19 cellular contexts compared by ENCODE assay signal in the genomic region with DNA sequence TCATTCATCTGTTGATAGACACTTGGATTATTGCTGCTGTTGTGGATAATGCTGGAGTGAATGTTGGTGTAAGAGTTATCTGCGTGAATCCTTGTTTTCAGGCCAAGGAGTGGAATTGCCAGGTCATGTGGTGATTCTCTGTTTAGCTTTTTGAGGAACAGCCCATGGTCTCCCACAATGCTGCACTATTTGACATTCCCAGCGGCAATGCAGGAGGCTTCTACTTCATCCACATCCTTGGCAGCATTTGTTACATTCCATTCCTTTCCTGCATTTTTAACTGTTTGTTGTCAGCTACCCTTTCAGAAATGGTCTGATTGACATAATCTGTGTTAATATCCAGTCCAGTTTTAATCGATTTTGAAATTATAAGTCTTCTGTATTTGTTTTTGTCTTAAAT. TPM values are rescaled to one million over a fixed set of nuclear protein-coding genes. Genes with fewer than 3 reads are reported as not detected.
DNase-seq lines count a peak whose midpoint lies in the region; ATAC-seq, FAIRE-seq and TF ChIP-seq lines count a peak whose summit lies in the region.
"Had no signal": no experiment of that assay in that cellular context is flagged by ENCODE, and none has a peak within 500 bp of the region (broad histone marks: within the 10 kb centered on the region; RNA-seq: fewer than 3 reads in every experiment).

No MANE protein-coding gene starts in this region.

- H3K27me3 Mint-ChIP-seq in astrocyte (ENCODE audit: low read depth, unreplicated experiment), result no peaks in the 10 kb centered on the region
- H3K27me3 Mint-ChIP-seq: CD4-positive, alpha-beta T cell; IgD-negative memory B cell had no signal

- intact Hi-C loops in Panc1 (cut with micrococcal nuclease; ENCODE audit: unreplicated experiment) (no loop called here), right lobe of liver (cut with DNase I) (no loop called here)

- H3K79me2 ChIP-seq in astrocyte (ENCODE audit: insufficient read depth, low read length), result no peaks in the 10 kb centered on the region
- H3K79me2 ChIP-seq in Karpas-422 (ENCODE audit: low read length), result no peaks in the 10 kb centered on the region

- no peak overlapping the region for H3K4me3 Mint-ChIP-seq in astrocyte (ENCODE audit: unreplicated experiment)
- H3K4me3 Mint-ChIP-seq: CD4-positive, alpha-beta T cell; GM23338; IgD-negative memory B cell had no signal

- no peak for DNase-seq in Panc1 (ENCODE audit: low read depth, low spot score)
- peak; percentile 31 for DNase-seq in astrocyte (ENCODE audit: low read depth)
- peak; percentile 69 for DNase-seq in myocyte (ENCODE audit: low read depth)
- DNase-seq in Kasumi-1 (lab: John Stamatoyannopoulos, UW), result no peak
- DNase-seq in Karpas-422, result no peak
- DNase-seq in right lobe of liver, result no peak
- DNase-seq: ACHN; CD4-positive, alpha-beta T cell; DMS153; DMS79; GF-D8; HCEC 1CT had no signal

- peaks cover 6% of the 10 kb centered on the region for H3K4me1 ChIP-seq in Panc1 (ENCODE audit: control insufficient read depth, insufficient read depth, low read length)
- H3K4me1 ChIP-seq in astrocyte (ENCODE audit: insufficient read depth, low read length), result no peaks in the 10 kb centered on the region
- H3K4me1 ChIP-seq in Karpas-422 (ENCODE audit: low read length), result no peaks in the 10 kb centered on the region
- H3K4me1 ChIP-seq in right lobe of liver, result no peaks in the 10 kb centered on the region

- no peak overlapping the region for H3K27ac Mint-ChIP-seq in astrocyte (ENCODE audit: unreplicated experiment)
- H3K27ac Mint-ChIP-seq: CD4-positive, alpha-beta T cell; GM23338; IgD-negative memory B cell had no signal

- H4K20me1 ChIP-seq in astrocyte (ENCODE audit: insufficient read depth, low read length), result no peaks in the 10 kb centered on the region
- no peaks in the 10 kb centered on the region for H4K20me1 ChIP-seq in Karpas-422 (ENCODE audit: insufficient read depth, low read depth, low read length)

- H3K9ac ChIP-seq in astrocyte (ENCODE audit: low read length), result no peak overlapping the region
- H3K9ac ChIP-seq in Karpas-422 (ENCODE audit: low read length), result no peak overlapping the region

- H3K27ac ChIP-seq in Panc1 (ENCODE audit: low read length) (peak overlapping the region; percentile 60; the same call in 1 of the 2 replicates), astrocyte (ENCODE audit: low read depth, low read length) (no peak overlapping the region), Karpas-422 (ENCODE audit: low read length) (no peak overlapping the region), right lobe of liver (no peak overlapping the region)
- H3K27ac ChIP-seq: C4-2B had no signal

- no peak overlapping the region for H2AFZ ChIP-seq in astrocyte (ENCODE audit: low read depth, low read length)
- H2AFZ ChIP-seq in Karpas-422 (ENCODE audit: low read length), result no peak overlapping the region
- H2AFZ ChIP-seq: GM23338 had no signal

- no peak for FAIRE-seq in astrocyte (lab: Jason Lieb, UNC)
- FAIRE-seq: H54 had no signal

- no peaks in the 10 kb centered on the region; the same call in none of the 2 replicates for H3K36me3 ChIP-seq in Panc1 (ENCODE audit: control insufficient read depth, insufficient read depth, low read length)
- no peaks in the 10 kb centered on the region for H3K36me3 ChIP-seq in astrocyte (ENCODE audit: insufficient read depth, low read length)
- H3K36me3 ChIP-seq in Karpas-422 (ENCODE audit: insufficient read depth, low read length), result no peaks in the 10 kb centered on the region
- no peaks in the 10 kb centered on the region for H3K36me3 ChIP-seq in right lobe of liver

- H3K4me1 Mint-ChIP-seq in astrocyte (ENCODE audit: low read depth, unreplicated experiment), result peaks cover 11% of the 10 kb centered on the region

- no peak for ATAC-seq in Panc1
- ATAC-seq in right lobe of liver, result no peak
- ATAC-seq: GM23338 had no signal

- POLR2A ChIA-PET in Panc1 (lab: Charles Lee), result no interaction called here

- H3K9me2 ChIP-seq in Karpas-422 (replicated peaks; ENCODE audit: insufficient read depth, low read length), result no peaks in the 10 kb centered on the region

- CTCF ChIA-PET in Panc1 (lab: Charles Lee), result no interaction called here

- BruUV-seq in Panc1 (replicated peaks; lab: Mats Ljungman, UMichigan), result no TSS peak

- H3K4me3 ChIP-seq in Panc1 (ENCODE audit: low read depth in 2 of 2, low read length in 2 of 2) (no peak overlapping the region), astrocyte (ENCODE audit: insufficient read depth, low read depth, low read length) (no peak overlapping the region), Karpas-422 (ENCODE audit: low read length) (no peak overlapping the region), right lobe of liver (no peak overlapping the region)
- H3K4me3 ChIP-seq: GM23338 had no signal

- TF ChIP-seq CTCF in Panc1 (IDR thresholded peaks at IDR 0.05), result no peak
- no peak for TF ChIP-seq CTCF in astrocyte (IDR thresholded peaks at IDR 0.05; ENCODE audit: insufficient read depth, low read depth, low read length)
- TF ChIP-seq CTCF in right lobe of liver (IDR thresholded peaks at IDR 0.05), result no peak

- H3K27me3 ChIP-seq in Panc1 (ENCODE audit: control insufficient read depth, insufficient read depth, low read length), result no peaks in the 10 kb centered on the region
- no peaks in the 10 kb centered on the region for H3K27me3 ChIP-seq in astrocyte (ENCODE audit: insufficient read depth, low read length)
- H3K27me3 ChIP-seq in Karpas-422 (ENCODE audit: low read length), result no peaks in the 10 kb centered on the region
- no peaks in the 10 kb centered on the region for H3K27me3 ChIP-seq in right lobe of liver

- H3K4me2 ChIP-seq in astrocyte (ENCODE audit: low read length) (no peak overlapping the region), Karpas-422 (ENCODE audit: low read depth, low read length, poor library complexity, severe bottlenecking) (no peak overlapping the region)
- H3K4me2 ChIP-seq: GM23338 had no signal

- in situ Hi-C loops in Panc1 (cut with HindIII; ENCODE audit: low pct_unique_long_range_greater_than_20kb, low sequenced_read_pairs), result no loop called here

- H3K36me3 Mint-ChIP-seq in astrocyte (ENCODE audit: low read depth, unreplicated experiment), result peaks cover 32% of the 10 kb centered on the region

- H3K9me3 Mint-ChIP-seq in astrocyte (ENCODE audit: unreplicated experiment), result peaks cover 6% of the 10 kb centered on the region
- H3K9me3 Mint-ChIP-seq: CD4-positive, alpha-beta T cell had no signal

- 82% methylated on average over 3 of the region's 3 CpGs for WGBS in right lobe of liver (ENCODE audit: insufficient coverage, low coverage, low lambda C conversion rate, missing lambda C conversion rate)

- no peak for TF ChIP-seq POLR2A in right lobe of liver (IDR thresholded peaks at IDR 0.05)

- H3K9me3 ChIP-seq in Panc1 (ENCODE audit: control insufficient read depth, insufficient read depth, low read depth, low read length), result no peaks in the 10 kb centered on the region
- H3K9me3 ChIP-seq in astrocyte (ENCODE audit: insufficient read depth, low read depth, low read length), result no peaks in the 10 kb centered on the region
- no peaks in the 10 kb centered on the region for H3K9me3 ChIP-seq in Karpas-422 (ENCODE audit: low read length)
- no peaks in the 10 kb centered on the region for H3K9me3 ChIP-seq in right lobe of liver

RNA-seq across cellular contexts. Expression of gene CLDN20, which starts 51.7 kb away (rescaled TPM):
- total RNA-seq in Panc1 (2021; ENCODE audit: unreplicated experiment) (not detected), astrocyte (not detected in 2 replicates), myocyte (0.45 TPM in 1 of 2 replicates, not detected in the other), right lobe of liver (not detected)
- 0.24 TPM for polyA plus RNA-seq in Panc1 (2012; ENCODE audit: insufficient read length)
- polyA plus RNA-seq in myocyte (2012), result 0.97 TPM
- total RNA-seq in Karpas-422 (2014; rRNA removed; shearing (Covaris generic); ENCODE audit: low replicate concordance), result not detected in 2 replicates
- total RNA-seq: A172; CD4-positive, alpha-beta T cell; Daoy; GM23338 had no signal
- polyA plus RNA-seq: BJ, IgD-negative memory B cell had no signal

Comparison
In these comparisons a context has a peak if more than half of its experiments do, and no peak if none do; other contexts are left out.
1. DNase-seq: peak in astrocyte (single experiment) and myocyte (single experiment); none in Panc1 (single experiment), Kasumi-1 (0 of 2), Karpas-422 (single experiment) and right lobe of liver (0 of 3).